ENCODE assay signal across 8 cellular contexts in the genomic region with DNA sequence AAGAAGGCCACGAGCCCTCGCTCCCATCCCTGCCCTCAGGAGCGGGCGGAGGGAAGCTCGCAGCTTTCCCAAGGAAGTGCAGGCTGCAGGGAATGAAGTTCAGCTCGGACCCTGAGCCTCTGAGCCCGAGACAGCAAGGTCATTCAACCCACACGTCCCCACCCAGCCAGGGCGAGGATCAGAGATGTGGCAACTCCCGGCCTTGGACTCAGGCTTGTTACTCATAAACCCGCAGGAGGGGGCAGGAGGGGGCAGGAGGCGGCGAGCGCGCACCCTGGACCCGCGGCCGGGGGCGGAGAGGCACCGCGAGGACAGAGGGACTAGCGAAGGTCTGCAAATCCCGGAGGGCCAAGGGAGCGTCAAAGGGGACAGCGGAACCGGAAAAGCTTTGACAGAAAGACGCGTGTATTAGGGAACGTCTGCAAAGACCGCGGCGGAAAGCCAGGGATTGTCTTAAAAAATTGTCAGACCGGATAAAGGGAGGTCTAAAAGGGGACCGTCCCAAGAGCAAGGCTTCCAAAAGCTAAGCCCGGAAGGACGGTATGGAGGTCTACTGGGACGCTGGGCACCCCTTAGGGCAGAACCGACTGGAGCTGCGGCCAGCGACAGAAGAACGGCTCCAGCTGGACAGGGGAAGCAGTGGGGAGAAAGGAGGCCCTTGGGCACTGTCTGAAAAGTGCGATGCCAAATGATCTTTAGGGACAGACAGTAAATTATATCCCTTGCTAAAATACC. TPM values are rescaled to one million over a fixed set of nuclear protein-coding genes. Genes with fewer than 3 reads are reported as not detected.
DNase-seq lines count a peak whose midpoint lies in the region; ATAC-seq and TF ChIP-seq lines count a peak whose summit lies in the region.

No MANE protein-coding gene starts in this region.

- TF ChIP-seq CTCF in fibroblast of the aortic adventitia (IDR thresholded peaks at IDR 0.05; ENCODE audit: insufficient read depth, low read length), result no peak
- TF ChIP-seq CTCF in nephron (IDR thresholded peaks at IDR 0.05; ENCODE audit: unreplicated experiment in 3 of 3), result no peak

- H3K36me3 ChIP-seq in Karpas-422 (ENCODE audit: insufficient read depth, low read length), result peaks cover 8% of the 10 kb centered on the region; the same call in 1 of the 2 replicates

- H3K36me3 Mint-ChIP-seq in activated T-helper 2 cell treated with anti-CD3 and anti-CD28 coated beads, Interferon-gamma antibody, Interleukin-2, Interleukin-4, amounts not matched to agents 10 μg/mL and 5 μg/mL and 100 μg/mL, durations not matched to agents 14 hours and 24 hours and 36 hours (ENCODE audit: low read depth), result peaks cover 34% of the 10 kb centered on the region
- H3K36me3 Mint-ChIP-seq in nephron (ENCODE audit: low read depth), result peaks cover 27% of the 10 kb centered on the region

- H4K20me1 ChIP-seq in Karpas-422 (ENCODE audit: insufficient read depth, low read depth, low read length), result no peaks in the 10 kb centered on the region

- no peaks in the 10 kb centered on the region for H3K9me2 ChIP-seq in Karpas-422 (replicated peaks; ENCODE audit: insufficient read depth, low read length)

- peak overlapping the region; percentile 99 for H3K27ac Mint-ChIP-seq in activated T-helper 2 cell treated with anti-CD3 and anti-CD28 coated beads, Interferon-gamma antibody, Interleukin-2, Interleukin-4, amounts not matched to agents 10 μg/mL and 5 μg/mL and 100 μg/mL, durations not matched to agents 14 hours and 24 hours and 36 hours
- peak overlapping the region; percentile 100 for H3K27ac Mint-ChIP-seq in nephron

- H3K9me3 ChIP-seq in Karpas-422 (ENCODE audit: low read length), result no peaks in the 10 kb centered on the region

- H3K4me1 Mint-ChIP-seq in activated T-helper 2 cell treated with anti-CD3 and anti-CD28 coated beads, Interferon-gamma antibody, Interleukin-2, Interleukin-4, amounts not matched to agents 10 μg/mL and 5 μg/mL and 100 μg/mL, durations not matched to agents 14 hours and 24 hours and 36 hours (ENCODE audit: low read depth), result peaks cover 28% of the 10 kb centered on the region
- peaks cover 20% of the 10 kb centered on the region for H3K4me1 Mint-ChIP-seq in nephron

- no peaks in the 10 kb centered on the region for H3K9me3 Mint-ChIP-seq in activated T-helper 2 cell treated with anti-CD3 and anti-CD28 coated beads, Interferon-gamma antibody, Interleukin-2, Interleukin-4, amounts not matched to agents 10 μg/mL and 5 μg/mL and 100 μg/mL, durations not matched to agents 14 hours and 24 hours and 36 hours
- H3K9me3 Mint-ChIP-seq in nephron, result no peaks in the 10 kb centered on the region

- H3K4me2 ChIP-seq in Karpas-422 (ENCODE audit: low read depth, low read length, poor library complexity, severe bottlenecking), result peak overlapping the region; percentile 91

- peaks cover 22% of the 10 kb centered on the region for H3K79me2 ChIP-seq in Karpas-422 (ENCODE audit: low read length)

- peaks cover 22% of the 10 kb centered on the region for H3K4me1 ChIP-seq in Karpas-422 (ENCODE audit: low read length)

- ATAC-seq in GM21786 (IDR thresholded peaks at IDR 0.05; ENCODE audit: unreplicated experiment), result peak; percentile 28
- ATAC-seq in stimulated activated naive CD8-positive, alpha-beta T cell treated with anti-CD3 and anti-CD28 coated beads, Interleukin-15, Interleukin-2, amounts not matched to agents 100 U/mL and 50 U/mL, for 24 hours, result peak; percentile 49

- no peaks in the 10 kb centered on the region for H3K27me3 Mint-ChIP-seq in activated T-helper 2 cell treated with anti-CD3 and anti-CD28 coated beads, Interferon-gamma antibody, Interleukin-2, Interleukin-4, amounts not matched to agents 10 μg/mL and 5 μg/mL and 100 μg/mL, durations not matched to agents 14 hours and 24 hours and 36 hours (ENCODE audit: low read depth)
- no peaks in the 10 kb centered on the region for H3K27me3 Mint-ChIP-seq in nephron (ENCODE audit: low read depth)

- peak overlapping the region; percentile 98 for H3K4me3 Mint-ChIP-seq in activated T-helper 2 cell treated with anti-CD3 and anti-CD28 coated beads, Interferon-gamma antibody, Interleukin-2, Interleukin-4, amounts not matched to agents 10 μg/mL and 5 μg/mL and 100 μg/mL, durations not matched to agents 14 hours and 24 hours and 36 hours (ENCODE audit: low read depth)
- peak overlapping the region; percentile 96 to 99 (median 99) for H3K4me3 Mint-ChIP-seq in nephron

- H3K27me3 ChIP-seq in Karpas-422 (ENCODE audit: low read length), result no peaks in the 10 kb centered on the region

- peak overlapping the region; percentile 95 for H3K9ac ChIP-seq in Karpas-422 (ENCODE audit: low read length)

- intact Hi-C loops in activated T-helper 2 cell treated with anti-CD3 and anti-CD28 coated beads, Interferon-gamma antibody, Interleukin-2, Interleukin-4, amounts not matched to agents 10 μg/mL and 5 μg/mL and 100 μg/mL, durations not matched to agents 14 hours and 24 hours and 36 hours (cut with micrococcal nuclease), result loop anchor here (1.0 to 10.0 kb wide), 9 partner anchors 19 to 789 kb away; a partner anchor contains a TSS

- H2AFZ ChIP-seq in Karpas-422 (ENCODE audit: low read length), result peak overlapping the region; percentile 87

- H3K27ac ChIP-seq in Karpas-422 (ENCODE audit: low read length), result peak overlapping the region; percentile 91

- H3K4me3 ChIP-seq in Karpas-422 (ENCODE audit: low read length) (peak overlapping the region; percentile 89), fibroblast of the aortic adventitia (ENCODE audit: low read depth, low read length) (peak overlapping the region; percentile 91)

- DNase-seq in DMS53 (lab: John Stamatoyannopoulos, UW), result peak; percentile 94
- DNase-seq in Karpas-422, result peak; percentile 98
- peak; percentile 83 for DNase-seq in RPMI8226
- DNase-seq in activated T-helper 2 cell treated with anti-CD3 and anti-CD28 coated beads, Interferon-gamma antibody, Interleukin-2, Interleukin-4, amounts not matched to agents 10 μg/mL and 5 μg/mL and 100 μg/mL, durations not matched to agents 14 hours and 24 hours and 36 hours (ENCODE audit: low spot score), result peak; percentile 78
- DNase-seq in fibroblast of the aortic adventitia (ENCODE audit: low read depth), result no peak
- DNase-seq in stimulated activated naive CD8-positive, alpha-beta T cell treated with anti-CD3 and anti-CD28 coated beads, Interleukin-15, Interleukin-2, amounts not matched to agents 100 U/mL and 50 U/mL, for 24 hours, result peak; percentile 87

RNA-seq across cellular contexts. Expression of a gene that starts 0.6 kb away (rescaled TPM):
- total RNA-seq in Karpas-422 (2014; rRNA removed; shearing (Covaris generic); ENCODE audit: low replicate concordance), result 93.5 and 103 TPM in 2 replicates
- total RNA-seq in activated T-helper 2 cell treated with anti-CD3 and anti-CD28 coated beads, Interferon-gamma antibody, Interleukin-2, Interleukin-4, amounts not matched to agents 10 μg/mL and 5 μg/mL and 100 μg/mL, durations not matched to agents 14 hours and 24 hours and 36 hours, result 67.2 and 77.3 TPM in 2 replicates
- 44.6 and 85.3 TPM in 2 replicates for total RNA-seq in fibroblast of the aortic adventitia (ENCODE audit: low replicate concordance)

RNA-seq across cellular contexts. Expression of a gene that starts 0.8 kb away (rescaled TPM):
- 1.5 and 2.5 TPM in 2 replicates for total RNA-seq in Karpas-422 (2014; rRNA removed; shearing (Covaris generic); ENCODE audit: low replicate concordance)
- total RNA-seq in activated T-helper 2 cell treated with anti-CD3 and anti-CD28 coated beads, Interferon-gamma antibody, Interleukin-2, Interleukin-4, amounts not matched to agents 10 μg/mL and 5 μg/mL and 100 μg/mL, durations not matched to agents 14 hours and 24 hours and 36 hours, result 1.6 and 1.8 TPM in 2 replicates
- total RNA-seq in fibroblast of the aortic adventitia (ENCODE audit: low replicate concordance), result 0.90 and 4.1 TPM in 2 replicates

RNA-seq across cellular contexts. Expression of a gene that starts 16.5 kb away (rescaled TPM):
- total RNA-seq in Karpas-422 (2014; rRNA removed; shearing (Covaris generic); ENCODE audit: low replicate concordance), result 0.89 and 1.6 TPM in 2 replicates
- 1.0 and 1.2 TPM in 2 replicates for total RNA-seq in activated T-helper 2 cell treated with anti-CD3 and anti-CD28 coated beads, Interferon-gamma antibody, Interleukin-2, Interleukin-4, amounts not matched to agents 10 μg/mL and 5 μg/mL and 100 μg/mL, durations not matched to agents 14 hours and 24 hours and 36 hours
- total RNA-seq in fibroblast of the aortic adventitia (ENCODE audit: low replicate concordance), result 0.18 TPM in 1 of 2 replicates, not detected in the other

RNA-seq across cellular contexts. Expression of a gene that starts 19.9 kb away (rescaled TPM):
- 106 and 151 TPM in 2 replicates for total RNA-seq in Karpas-422 (2014; rRNA removed; shearing (Covaris generic); ENCODE audit: low replicate concordance)
- total RNA-seq in activated T-helper 2 cell treated with anti-CD3 and anti-CD28 coated beads, Interferon-gamma antibody, Interleukin-2, Interleukin-4, amounts not matched to agents 10 μg/mL and 5 μg/mL and 100 μg/mL, durations not matched to agents 14 hours and 24 hours and 36 hours, result 62.7 and 62.8 TPM in 2 replicates
- total RNA-seq in fibroblast of the aortic adventitia (ENCODE audit: low replicate concordance), result 20.1 and 36.5 TPM in 2 replicates

RNA-seq across cellular contexts. Expression of a gene that starts 22.0 kb away (rescaled TPM):
- 435 and 452 TPM in 2 replicates for total RNA-seq in Karpas-422 (2014; rRNA removed; shearing (Covaris generic); ENCODE audit: low replicate concordance)
- 340 and 342 TPM in 2 replicates for total RNA-seq in activated T-helper 2 cell treated with anti-CD3 and anti-CD28 coated beads, Interferon-gamma antibody, Interleukin-2, Interleukin-4, amounts not matched to agents 10 μg/mL and 5 μg/mL and 100 μg/mL, durations not matched to agents 14 hours and 24 hours and 36 hours
- 84.8 and 117 TPM in 2 replicates for total RNA-seq in fibroblast of the aortic adventitia (ENCODE audit: low replicate concordance)
